ENCODE assay signal across 27 cellular contexts in genomic region chr22:26748845-26749244, GRCh38.
DNase-seq lines count a peak whose midpoint lies in the region; ATAC-seq and TF ChIP-seq lines count a peak whose summit lies in the region.
"Had no signal": no experiment of that assay in that cellular context is flagged by ENCODE, and none has a peak within 500 bp of the region (broad histone marks: within the 10 kb centered on the region; RNA-seq: fewer than 3 reads in every experiment).

No MANE protein-coding gene starts in this region.

- H3K27me3 ChIP-seq in breast epithelium (no peaks in the 10 kb centered on the region), right lobe of liver (no peaks in the 10 kb centered on the region)
- H3K27me3 ChIP-seq: Peyer's patch, right atrium auricular region had no signal

- DNase-seq in AG20443 (ENCODE audit: low spot score): peak; percentile 23
- peak in 48 of 58 donors; percentile 5 to 84 (median 43) for DNase-seq in anterior cingulate cortex (lab: John Stamatoyannopoulos, UW)
- DNase-seq in hippocampal formation (lab: John Stamatoyannopoulos, UW): peak; percentile 33 to 37
- no peak for DNase-seq in osteocyte (ENCODE audit: extremely low spot score, unreplicated experiment)
- no peak for DNase-seq in breast epithelium (ENCODE audit: low spot score in 2 of 2)
- DNase-seq in right lobe of liver: no peak
- no peak for DNase-seq in DMS 273 treated with DMSO at 0.1 percent for 48 hours (lab: John Stamatoyannopoulos, UW)
- DNase-seq in stimulated activated CD4-positive, alpha-beta T cell treated with anti-CD3 and anti-CD28 coated beads, Interleukin-2, amount 100 ng/mL, for 24 hours: no peak
- DNase-seq: activated CD4-positive, alpha-beta T cell treated with anti-CD3 and anti-CD28 coated beads, Interleukin-2, amount 50 U/mL, for 1 hour; activated T-cell treated with anti-CD3 and anti-CD28 coated beads, Interleukin-2, amount 50 U/mL, for 4 hours; CD8-positive, alpha-beta memory T cell; cortex of kidney; effector memory CD8-positive, alpha-beta T cell; erythroblast; foreskin fibroblast; left cardiac atrium; mammary epithelial cell; MM.1S; NCI-H2029; NCI-H748 treated with DMSO at 0.1 percent for 48 hours; Peyer's patch; stimulated activated naive CD8-positive, alpha-beta T cell treated with anti-CD3 and anti-CD28 coated beads, Interleukin-15, Interleukin-2, amounts not matched to agents 100 U/mL and 50 U/mL, for 24 hours; SW 1271; T-helper 9 cell had no signal

- H3K4me1 ChIP-seq in breast epithelium (no peaks in the 10 kb centered on the region), right lobe of liver (no peaks in the 10 kb centered on the region)
- H3K4me1 ChIP-seq: Peyer's patch, right atrium auricular region had no signal

- H3K27ac ChIP-seq in breast epithelium (no peak overlapping the region), right lobe of liver (no peak overlapping the region)
- H3K27ac ChIP-seq: KMS-11, Peyer's patch, right atrium auricular region had no signal

- intact Hi-C loops in breast epithelium (cut with DNase I; ENCODE audit: low total_unique reads) (no loop called here), right lobe of liver (cut with DNase I) (no loop called here)

- TF ChIP-seq POLR2A in breast epithelium (IDR thresholded peaks at IDR 0.05) (no peak), right lobe of liver (IDR thresholded peaks at IDR 0.05) (no peak)

- no peak overlapping the region for H3K4me3 Mint-ChIP-seq in osteocyte (ENCODE audit: unreplicated experiment)
- H3K4me3 Mint-ChIP-seq: activated T-cell treated with anti-CD3 and anti-CD28 coated beads, Interleukin-2, amount 50 U/mL, for 4 hours; B cell; CD8-positive, alpha-beta memory T cell; effector memory CD8-positive, alpha-beta T cell had no signal

- TF ChIP-seq CTCF in osteocyte (IDR thresholded peaks at IDR 0.05) (no peak), breast epithelium (IDR thresholded peaks at IDR 0.05) (no peak), right lobe of liver (IDR thresholded peaks at IDR 0.05) (no peak)

- no peaks in the 10 kb centered on the region for H3K27me3 Mint-ChIP-seq in osteocyte (ENCODE audit: unreplicated experiment)
- H3K27me3 Mint-ChIP-seq: B cell; CD8-positive, alpha-beta memory T cell; effector memory CD8-positive, alpha-beta T cell had no signal

- no peaks in the 10 kb centered on the region for H3K9me3 Mint-ChIP-seq in osteocyte (ENCODE audit: unreplicated experiment)
- H3K9me3 Mint-ChIP-seq: activated T-cell treated with anti-CD3 and anti-CD28 coated beads, Interleukin-2, amount 50 U/mL, for 4 hours; effector memory CD8-positive, alpha-beta T cell had no signal

- peak overlapping the region; percentile 14 for H3K27ac Mint-ChIP-seq in osteocyte (ENCODE audit: unreplicated experiment)
- H3K27ac Mint-ChIP-seq: B cell; effector memory CD8-positive, alpha-beta T cell had no signal

- H3K36me3 Mint-ChIP-seq in osteocyte (ENCODE audit: unreplicated experiment): peaks cover 6% of the 10 kb centered on the region

- WGBS in right lobe of liver (ENCODE audit: insufficient coverage, low coverage, low lambda C conversion rate, missing lambda C conversion rate): 74% methylated on average over 6 of the region's 6 CpGs

- H3K4me1 Mint-ChIP-seq in osteocyte (ENCODE audit: unreplicated experiment): peaks cover 29% of the 10 kb centered on the region

- no peaks in the 10 kb centered on the region for H3K36me3 ChIP-seq in breast epithelium
- H3K36me3 ChIP-seq in right lobe of liver: no peaks in the 10 kb centered on the region
- H3K36me3 ChIP-seq: Peyer's patch, right atrium auricular region had no signal

- H3K9me3 ChIP-seq in breast epithelium (peaks cover 0 to 6% of the 10 kb centered on the region in 2 donors), right lobe of liver (no peaks in the 10 kb centered on the region)
- H3K9me3 ChIP-seq: Peyer's patch, right atrium auricular region had no signal

- no peak overlapping the region for H3K4me3 ChIP-seq in breast epithelium
- no peak overlapping the region for H3K4me3 ChIP-seq in right lobe of liver
- H3K4me3 ChIP-seq: Peyer's patch, right atrium auricular region had no signal

- no peak for ATAC-seq in right lobe of liver
- ATAC-seq: activated T-cell treated with anti-CD3 and anti-CD28 coated beads, Interleukin-2, amount 50 U/mL, for 4 hours; effector memory CD8-positive, alpha-beta T cell; left cardiac atrium; stimulated activated naive CD8-positive, alpha-beta T cell treated with anti-CD3 and anti-CD28 coated beads, Interleukin-15, Interleukin-2, amounts not matched to agents 100 U/mL and 50 U/mL, for 24 hours had no signal

Comparison
In these comparisons a context has a peak if more than half of its experiments do, and no peak if none do; other contexts are left out.
1. DNase-seq: peak in AG20443 (single experiment), anterior cingulate cortex (48 of 58) and hippocampal formation (2 of 2); none in osteocyte (single experiment), breast epithelium (0 of 2), right lobe of liver (0 of 3), DMS 273 treated with DMSO at 0.1 percent for 48 hours (single experiment) and stimulated activated CD4-positive, alpha-beta T cell treated with anti-CD3 and anti-CD28 coated beads, Interleukin-2, amount 100 ng/mL, for 24 hours (0 of 2).